22 cellular contexts compared by ENCODE assay signal in genomic region chr18:73887801-73888200, GRCh38.
"Had no signal": no experiment of that assay in that cellular context is flagged by ENCODE, and none has a peak within 500 bp of the region (broad histone marks: within the 10 kb centered on the region; RNA-seq: fewer than 3 reads in every experiment).

No MANE protein-coding gene starts in this region.

- ATAC-seq: gastrocnemius medialis; heart right ventricle; left cardiac atrium; left lung; left ventricle myocardium superior; lower lobe of right lung; mucosa of descending colon; naive thymus-derived CD8-positive, alpha-beta T cell had no signal

- H3K27me3 ChIP-seq: gastrocnemius medialis, left lung had no signal

- H3K4me1 ChIP-seq: esophagus squamous epithelium, gastrocnemius medialis, heart right ventricle, left lung, lower lobe of right lung had no signal

- H3K4me3 Mint-ChIP-seq: mesothelial cell of epicardium; naive B cell; naive thymus-derived CD8-positive, alpha-beta T cell had no signal

- H3K9me3 ChIP-seq: esophagus squamous epithelium, gastrocnemius medialis, heart right ventricle, left lung, lower lobe of right lung, mucosa of descending colon had no signal

- H3K36me3 ChIP-seq: esophagus squamous epithelium, gastrocnemius medialis, heart right ventricle, left lung, lower lobe of right lung had no signal

- H3K27ac Mint-ChIP-seq: mesothelial cell of epicardium; naive B cell; naive thymus-derived CD8-positive, alpha-beta T cell had no signal

- DNase-seq: dermis blood vessel endothelial cell; dorsolateral prefrontal cortex; effector CD4-positive, alpha-beta T cell; effector memory CD4-positive, alpha-beta T cell; esophagus squamous epithelium; foreskin fibroblast; foreskin melanocyte; gastrocnemius medialis; glutamatergic neuron; head of caudate nucleus; heart right ventricle; hippocampal formation; left cardiac atrium; left lung; left ventricle myocardium superior; lower lobe of right lung; mesenchymal stem cell; mucosa of descending colon; naive B cell; naive thymus-derived CD8-positive, alpha-beta T cell had no signal

- H3K4me1 Mint-ChIP-seq: naive B cell had no signal

- H3K9me3 Mint-ChIP-seq: mesothelial cell of epicardium; naive B cell; naive thymus-derived CD8-positive, alpha-beta T cell had no signal

- H3K36me3 Mint-ChIP-seq: mesothelial cell of epicardium; naive B cell; naive thymus-derived CD8-positive, alpha-beta T cell had no signal

- H3K27ac ChIP-seq: coronary artery, dorsolateral prefrontal cortex, esophagus squamous epithelium, gastrocnemius medialis, heart right ventricle, left lung, lower lobe of right lung had no signal

- H3K4me3 ChIP-seq: coronary artery, dorsolateral prefrontal cortex, esophagus squamous epithelium, gastrocnemius medialis, heart right ventricle, left lung, lower lobe of right lung, mucosa of descending colon had no signal
